In the genomic region with DNA sequence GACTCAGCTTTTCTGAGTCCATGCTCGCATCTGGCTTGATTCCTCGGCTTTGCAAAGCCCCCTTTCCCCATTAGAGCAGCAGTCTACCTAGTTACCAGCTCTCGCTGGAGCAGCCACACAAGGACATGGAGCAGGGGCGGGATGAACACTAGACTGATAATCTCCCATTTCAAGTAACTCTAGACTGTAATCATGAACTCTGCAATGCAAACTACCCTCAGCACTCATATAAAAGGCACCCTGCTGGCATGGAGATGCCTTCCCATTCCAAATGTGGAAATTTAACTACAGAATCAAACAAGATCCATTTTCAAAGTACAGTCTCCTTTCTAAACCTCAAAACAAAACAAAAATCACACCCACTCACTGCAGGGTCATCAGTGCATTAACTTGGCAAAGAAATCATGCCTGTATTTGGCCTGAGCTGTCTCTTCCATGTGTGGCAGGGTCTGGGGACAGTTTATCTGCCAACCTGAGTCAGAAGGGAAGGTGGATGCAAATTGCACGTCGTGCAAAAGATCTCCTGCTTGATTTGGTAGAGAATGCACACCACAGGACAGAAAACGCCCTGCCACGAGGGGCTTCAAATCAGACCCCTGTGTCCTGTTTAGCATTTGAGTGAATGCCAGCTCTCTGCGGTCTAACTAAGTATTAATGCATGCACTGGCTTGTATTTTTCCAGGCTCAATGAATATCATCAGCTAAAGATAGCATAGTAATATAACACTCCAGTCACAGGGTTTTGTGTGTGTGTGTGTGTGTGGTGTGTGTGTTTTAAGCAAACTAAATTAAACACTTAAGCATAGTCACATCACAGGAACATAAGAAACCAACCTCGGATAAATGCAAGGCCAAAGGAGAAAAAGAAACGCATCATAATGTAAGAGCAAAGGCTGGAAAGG, we compare ENCODE assay signal across 19 cellular contexts.
DNase-seq lines count a peak whose midpoint lies in the region; ATAC-seq, FAIRE-seq and TF ChIP-seq lines count a peak whose summit lies in the region.
"Had no signal": no experiment of that assay in that cellular context is flagged by ENCODE, and none has a peak within 500 bp of the region (broad histone marks: within the 10 kb centered on the region; RNA-seq: fewer than 3 reads in every experiment).

No MANE protein-coding gene starts in this region.

- no peaks in the 10 kb centered on the region for H3K36me3 Mint-ChIP-seq in chondrocyte (ENCODE audit: low read depth)
- H3K36me3 Mint-ChIP-seq: immature natural killer cell had no signal

- peaks cover 26% of the 10 kb centered on the region for H3K4me1 Mint-ChIP-seq in chondrocyte (ENCODE audit: low read depth)
- H3K4me1 Mint-ChIP-seq: immature natural killer cell had no signal

- no peak overlapping the region for H3K4me3 Mint-ChIP-seq in chondrocyte (ENCODE audit: unreplicated experiment)
- H3K4me3 Mint-ChIP-seq: immature natural killer cell had no signal

- H3K27ac ChIP-seq in psoas muscle: peak overlapping the region; percentile 89
- H3K27ac ChIP-seq: BLaER1 treated with 17β-estradiol and CSF1 and Interleukin-3, amounts not matched to agents 10 nM and 100 nM; PC-9; sigmoid colon; tibial nerve had no signal

- intact Hi-C loops in psoas muscle (cut with DNase I) (no loop called here), lower leg skin (cut with DNase I; ENCODE audit: low total_unique reads) (no loop called here)

- no peaks in the 10 kb centered on the region for H3K36me3 ChIP-seq in psoas muscle (ENCODE audit: insufficient read depth in 1 of 2, low read depth in 1 of 2)
- H3K36me3 ChIP-seq: BLaER1 treated with 17β-estradiol and CSF1 and Interleukin-3, amounts not matched to agents 10 nM and 100 nM; sigmoid colon; tibial nerve had no signal

- peak overlapping the region; percentile 19 for H3K27ac Mint-ChIP-seq in chondrocyte (ENCODE audit: unreplicated experiment)
- H3K27ac Mint-ChIP-seq: immature natural killer cell had no signal

- no peaks in the 10 kb centered on the region for H3K9me3 Mint-ChIP-seq in chondrocyte (ENCODE audit: low read depth)
- H3K9me3 Mint-ChIP-seq: immature natural killer cell had no signal

- H3K4me3 ChIP-seq in psoas muscle (peak overlapping the region; percentile 48), lower leg skin (ENCODE audit: low read depth, poor library complexity, severe bottlenecking) (no peak overlapping the region)
- H3K4me3 ChIP-seq: BLaER1 treated with 17β-estradiol and CSF1 and Interleukin-3, amounts not matched to agents 10 nM and 100 nM; PC-9; sigmoid colon; tibial nerve had no signal

- ATAC-seq in psoas muscle (peak; percentile 71 to 91 (median 86)), GM21737 (IDR thresholded peaks at IDR 0.05; ENCODE audit: unreplicated experiment) (no peak)
- ATAC-seq: SK-N-SH treated with all-trans-retinoic acid at 6 μM for 48 hours had no signal

- H3K27me3 ChIP-seq in psoas muscle (ENCODE audit: insufficient read depth in 3 of 3, low read length in 2 of 3): no peaks in the 10 kb centered on the region
- H3K27me3 ChIP-seq: BLaER1 treated with 17β-estradiol and CSF1 and Interleukin-3, amounts not matched to agents 10 nM and 100 nM; sigmoid colon; tibial nerve had no signal

- H3K4me1 ChIP-seq in psoas muscle: peaks cover 18% of the 10 kb centered on the region
- H3K4me1 ChIP-seq: sigmoid colon, tibial nerve had no signal

- no peaks in the 10 kb centered on the region for H3K27me3 Mint-ChIP-seq in chondrocyte (ENCODE audit: low read depth)

- DNase-seq in NCI-H1092 (lab: John Stamatoyannopoulos, UW) (peak; percentile 11), NCI-H2227 treated with DMSO at 0.1 percent for 48 hours (lab: John Stamatoyannopoulos, UW) (peak; percentile 64), chondrocyte (ENCODE audit: low spot score) (no peak), psoas muscle (no peak), lower leg skin (ENCODE audit: low spot score in 2 of 2) (no peak), GM19239 (ENCODE audit: insufficient read length, low spot score) (no peak)
- DNase-seq: activated T-cell treated with anti-CD3 and anti-CD28 coated beads, Interleukin-2, amount 50 U/mL, for 1 hour; DMS153; immature natural killer cell; Karpas-422; mesenchymal stem cell; PC-9; sigmoid colon; stimulated activated CD4-positive, alpha-beta T cell treated with anti-CD3 and anti-CD28 coated beads, Interleukin-4, amount 100 ng/mL, for 4 hours had no signal

- H3K9me3 ChIP-seq in psoas muscle: no peaks in the 10 kb centered on the region
- H3K9me3 ChIP-seq: sigmoid colon, tibial nerve had no signal

- no peak for FAIRE-seq in GM19239 (lab: Jason Lieb, UNC)
- FAIRE-seq: TTC549 had no signal

- TF ChIP-seq CTCF in chondrocyte (IDR thresholded peaks at IDR 0.05): no peak
- TF ChIP-seq CTCF in psoas muscle (IDR thresholded peaks at IDR 0.05): no peak
- TF ChIP-seq CTCF in lower leg skin (IDR thresholded peaks at IDR 0.05): no peak

- WGBS in psoas muscle, 3 donors: 24 to 34% (median 27%) methylated on average over 11 of the region's 11 CpGs
- 53 to 58% methylated on average over 11 of the region's 11 CpGs for WGBS in lower leg skin, 2 donors

- TF ChIP-seq POLR2A in lower leg skin (IDR thresholded peaks at IDR 0.05): no peak

Comparison
In these comparisons a context has a peak if more than half of its experiments do, and no peak if none do; other contexts are left out.
1. DNase-seq: peak in NCI-H1092 (single experiment) and NCI-H2227 treated with DMSO at 0.1 percent for 48 hours (single experiment); none in chondrocyte (single experiment), psoas muscle (0 of 2), lower leg skin (0 of 2) and GM19239 (single experiment).